ENCODE assay signal across 24 cellular contexts in genomic region chr6:12312736-12313135, GRCh38. TPM values are rescaled to one million over a fixed set of nuclear protein-coding genes. Genes with fewer than 3 reads are reported as not detected.
DNase-seq lines count a peak whose midpoint lies in the region; ATAC-seq and TF ChIP-seq lines count a peak whose summit lies in the region.
"Had no signal": no experiment of that assay in that cellular context is flagged by ENCODE, and none has a peak within 500 bp of the region (broad histone marks: within the 10 kb centered on the region; RNA-seq: fewer than 3 reads in every experiment).

No MANE protein-coding gene starts in this region.

- H3K4me1 ChIP-seq in RWPE2 (ENCODE audit: insufficient read depth, poor library complexity, severe bottlenecking) (peaks cover 41% of the 10 kb centered on the region), thoracic aorta (ENCODE audit: control insufficient read depth in 1 of 2, low read depth in 2 of 2) (peaks cover 3 to 24% of the 10 kb centered on the region in 2 donors), left lung (no peaks in the 10 kb centered on the region)

- DNase-seq in EH (ENCODE audit: low read depth) (peak; percentile 93), RWPE2 (ENCODE audit: low spot score) (no peak), epithelial cell of prostate (ENCODE audit: low read depth, low spot score) (no peak), thoracic aorta (ENCODE audit: low spot score) (no peak), left lung (no peak), cardiac septum (ENCODE audit: low spot score) (no peak)
- no peak for DNase-seq in stimulated activated CD4-positive, alpha-beta T cell treated with anti-CD3 and anti-CD28 coated beads, Interleukin-15, amount 100 ng/mL, for 24 hours
- DNase-seq: activated CD4-positive, alpha-beta memory T cell treated with anti-CD3 and anti-CD28 coated beads, Interleukin-2, amount 10 ng/mL, durations not matched to agents 7 days and 5 days; activated T-cell treated with anti-CD3 and anti-CD28 coated beads for 4 hours; CD4-positive, alpha-beta T cell; heart left ventricle; NCI-H1048; NCI-H1694 treated with DMSO at 0.1 percent for 48 hours; NCI-H2171 treated with DMSO at 0.1 percent for 48 hours; nephron progenitor cell; NK-92 treated with Interleukin-12 subunit alpha and Interleukin-12 subunit beta, amount 100 ng/mL, for 24 hours; ovary; PC-3; SIG-M5; small intestine; stimulated activated CD4-positive, alpha-beta T cell treated with anti-CD3 and anti-CD28 coated beads, Interleukin-1b, Interleukin-23, amount 100 ng/mL, for 48 hours; transverse colon had no signal

- no peak for ATAC-seq in RWPE2 (ENCODE audit: low read depth)
- no peak for ATAC-seq in thoracic aorta (ENCODE audit: insufficient number of reproducible peaks, low FRiP score, low read depth)
- ATAC-seq in left lung, result no peak
- ATAC-seq: activated CD4-positive, CD25-positive, alpha-beta regulatory T cell treated with anti-CD3 and anti-CD28 coated beads, Interleukin-2, amount 50 U/mL, for 24 hours; activated naive CD4-positive, alpha-beta T cell treated with anti-CD3 and anti-CD28 coated beads, Interleukin-2, amount 50 U/mL, for 72 hours; heart left ventricle; PC-3 had no signal

- H3K9me3 ChIP-seq in RWPE2 (ENCODE audit: severe bottlenecking) (peaks cover 7% of the 10 kb centered on the region), thoracic aorta (no peaks in the 10 kb centered on the region), left lung (no peaks in the 10 kb centered on the region)
- H3K9me3 ChIP-seq: ovary, transverse colon had no signal

- H3K27ac ChIP-seq in RWPE2 (ENCODE audit: poor library complexity, severe bottlenecking), result peak overlapping the region; percentile 92
- H3K27ac ChIP-seq in epithelial cell of prostate, result peak overlapping the region; percentile 98
- peak overlapping the region; percentile 71 to 73 for H3K27ac ChIP-seq in thoracic aorta
- no peak overlapping the region for H3K27ac ChIP-seq in left lung
- H3K27ac ChIP-seq: heart left ventricle, ovary had no signal

- intact Hi-C loops in left lung (cut with DNase I), result no loop called here
- intact Hi-C loops in cardiac septum (cut with DNase I), result no loop called here

- TF ChIP-seq CTCF in RWPE2 (IDR thresholded peaks at IDR 0.05; ENCODE audit: poor library complexity, severe bottlenecking), result no peak
- TF ChIP-seq CTCF in thoracic aorta (IDR thresholded peaks at IDR 0.05), result no peak
- no peak for TF ChIP-seq CTCF in left lung (IDR thresholded peaks at IDR 0.05)

- H3K36me3 ChIP-seq in RWPE2 (ENCODE audit: low read depth) (no peaks in the 10 kb centered on the region), thoracic aorta (no peaks in the 10 kb centered on the region), left lung (no peaks in the 10 kb centered on the region)
- H3K36me3 ChIP-seq: heart left ventricle, ovary, transverse colon had no signal

- H3K4me3 ChIP-seq in RWPE2 (ENCODE audit: severe bottlenecking) (no peak overlapping the region), thoracic aorta (no peak overlapping the region), left lung (no peak overlapping the region)
- H3K4me3 ChIP-seq: heart left ventricle, ovary, transverse colon had no signal

- no peaks in the 10 kb centered on the region for H3K27me3 ChIP-seq in RWPE2 (ENCODE audit: insufficient read depth, poor library complexity, severe bottlenecking)
- H3K27me3 ChIP-seq in thoracic aorta (replicated peaks; ENCODE audit: insufficient read depth), result no peaks in the 10 kb centered on the region
- H3K27me3 ChIP-seq in left lung, result no peaks in the 10 kb centered on the region
- H3K27me3 ChIP-seq: heart left ventricle, ovary, transverse colon had no signal

RNA-seq across cellular contexts. Expression of gene EDN1, which starts 22.6 kb away (rescaled TPM):
- total RNA-seq in thoracic aorta, result 10 to 100 TPM in 1 of 2 donors, 1 to 10 TPM in 1; 6.5 to 11.8 TPM
- total RNA-seq in left lung, result 10 to 100 TPM; 21.7 to 23.2 TPM
- total RNA-seq in cardiac septum, result 5.9 TPM

Comparison
In these comparisons a context has a peak if more than half of its experiments do, and no peak if none do; other contexts are left out.
1. H3K27ac ChIP-seq: peak in RWPE2 (single experiment), epithelial cell of prostate (single experiment) and thoracic aorta (2 of 2); none in left lung (0 of 2).